25 cellular contexts compared by ENCODE assay signal in genomic region chr11:36567684-36568083, GRCh38.
"Had no signal": no experiment of that assay in that cellular context is flagged by ENCODE, and none has a peak within 500 bp of the region (broad histone marks: within the 10 kb centered on the region; RNA-seq: fewer than 3 reads in every experiment).

Gene RAG1, plus strand, starts transcription at chr11:36568007. Its CDS starts 5,298 bp downstream, at chr11:36573305.

- H3K27ac Mint-ChIP-seq: naive thymus-derived CD4-positive, alpha-beta T cell; nephron; stimulated activated naive B cell treated with anti-CD40 and anti-IgM and Interleukin-4, amounts not matched to agents 10 μg/mL and 1 μg/mL and 100 μg/mL, for 72 hours; stimulated activated naive CD8-positive, alpha-beta T cell treated with anti-CD3 and anti-CD28 coated beads, Interleukin-15, Interleukin-2, amounts not matched to agents 100 ng/mL and 50 ng/mL, for 24 hours had no signal

- H3K9me3 Mint-ChIP-seq: nephron; stimulated activated naive B cell treated with anti-CD40 and anti-IgM and Interleukin-4, amounts not matched to agents 10 μg/mL and 1 μg/mL and 100 μg/mL, for 72 hours; stimulated activated naive CD8-positive, alpha-beta T cell treated with anti-CD3 and anti-CD28 coated beads, Interleukin-15, Interleukin-2, amounts not matched to agents 100 ng/mL and 50 ng/mL, for 24 hours had no signal

- ATAC-seq: foreskin keratinocyte; gastroesophageal sphincter; heart left ventricle; left cardiac atrium; left lung; naive thymus-derived CD4-positive, alpha-beta T cell; psoas muscle; right cardiac atrium; stimulated activated naive B cell treated with anti-CD40 and anti-IgM and Interleukin-4, amounts not matched to agents 10 μg/mL and 1 μg/mL and 100 μg/mL, for 72 hours had no signal

- H3K27ac ChIP-seq: coronary artery, esophagus muscularis mucosa, foreskin keratinocyte, gastroesophageal sphincter, heart left ventricle, left lung, psoas muscle, sigmoid colon, spleen, thoracic aorta, vagina had no signal

- H3K36me3 ChIP-seq: esophagus muscularis mucosa, gastroesophageal sphincter, heart left ventricle, left lung, sigmoid colon, spleen, thoracic aorta, vagina had no signal

- H3K4me1 ChIP-seq: foreskin keratinocyte, gastroesophageal sphincter, psoas muscle, vagina had no signal

- H3K4me3 Mint-ChIP-seq: naive thymus-derived CD4-positive, alpha-beta T cell; nephron; stimulated activated naive B cell treated with anti-CD40 and anti-IgM and Interleukin-4, amounts not matched to agents 10 μg/mL and 1 μg/mL and 100 μg/mL, for 72 hours; stimulated activated naive CD8-positive, alpha-beta T cell treated with anti-CD3 and anti-CD28 coated beads, Interleukin-15, Interleukin-2, amounts not matched to agents 100 ng/mL and 50 ng/mL, for 24 hours had no signal

- DNase-seq: dermis blood vessel endothelial cell; effector memory CD4-positive, alpha-beta T cell; foreskin keratinocyte; heart left ventricle; hippocampal formation; left cardiac atrium; left lung; mesenchymal stem cell; midbrain; naive thymus-derived CD4-positive, alpha-beta T cell; nucleus accumbens; posterior cingulate gyrus; psoas muscle; right cardiac atrium; sigmoid colon; spleen; stimulated activated CD4-positive, alpha-beta T cell treated with anti-CD3 and anti-CD28 coated beads, Interleukin-4, amount 100 ng/mL, for 4 hours; stimulated activated naive B cell treated with anti-CD40 and anti-IgM and Interleukin-4, amounts not matched to agents 10 μg/mL and 1 μg/mL and 100 μg/mL, for 72 hours had no signal

- H3K36me3 Mint-ChIP-seq: stimulated activated naive B cell treated with anti-CD40 and anti-IgM and Interleukin-4, amounts not matched to agents 10 μg/mL and 1 μg/mL and 100 μg/mL, for 72 hours had no signal

- H3K9me3 ChIP-seq: esophagus muscularis mucosa, gastroesophageal sphincter, heart left ventricle, left lung, psoas muscle, sigmoid colon, spleen, thoracic aorta, vagina had no signal

- H3K4me3 ChIP-seq: coronary artery, esophagus muscularis mucosa, gastroesophageal sphincter, heart left ventricle, left lung, psoas muscle, sigmoid colon, spleen, thoracic aorta, vagina had no signal

- H3K27me3 ChIP-seq: esophagus muscularis mucosa, gastroesophageal sphincter, sigmoid colon, vagina had no signal
